ENCODE assay signal across 9 cellular contexts in genomic region chr9:124286292-124286931, GRCh38. TPM values are rescaled to one million over a fixed set of nuclear protein-coding genes. Genes with fewer than 3 reads are reported as not detected.
DNase-seq lines count a peak whose midpoint lies in the region; ATAC-seq, FAIRE-seq and TF ChIP-seq lines count a peak whose summit lies in the region.
"Had no signal": no experiment of that assay in that cellular context is flagged by ENCODE, and none has a peak within 500 bp of the region (broad histone marks: within the 10 kb centered on the region; RNA-seq: fewer than 3 reads in every experiment).

No MANE protein-coding gene starts in this region.

- TF ChIP-seq EP300 in esophagus muscularis mucosa (IDR thresholded peaks at IDR 0.05): no peak

- FAIRE-seq in small intestine (lab: Jason Lieb, UNC): no peak

- H3K36me3 ChIP-seq in esophagus muscularis mucosa (peaks cover 0 to 6% (median 0%) of the 10 kb centered on the region in 4 donors), small intestine (ENCODE audit: control insufficient read depth in 2 of 2, insufficient read depth in 2 of 2, low read length in 2 of 2) (no peaks in the 10 kb centered on the region)

- H3K9me3 ChIP-seq in esophagus muscularis mucosa: no peaks in the 10 kb centered on the region
- H3K9me3 ChIP-seq in small intestine (ENCODE audit: control insufficient read depth, low read depth): no peaks in the 10 kb centered on the region

- WGBS in esophagus muscularis mucosa: 65% methylated on average over 14 of the region's 14 CpGs
- WGBS in small intestine, 3 donors: 9 to 33% (median 13%) methylated on average over 14 of the region's 14 CpGs

- DNase-seq in activated gamma-delta T cell treated with Interleukin-2 at 50 U/mL for 16 hours (peak; percentile 48), activated gamma-delta T cell (lab: John Stamatoyannopoulos, UW) (no peak), esophagus muscularis mucosa (ENCODE audit: extremely low spot score) (no peak), small intestine (peak; percentile 97), NCI-H1436 (lab: John Stamatoyannopoulos, UW) (no peak)
- peak; percentile 34 to 46 for DNase-seq in activated CD4-positive, alpha-beta T cell treated with anti-CD3 and anti-CD28 coated beads for 4 hours
- DNase-seq in NK-92 treated with Interleukin-12 subunit alpha and Interleukin-12 subunit beta, amount 100 ng/mL, for 24 hours (lab: John Stamatoyannopoulos, UW): no peak
- DNase-seq: DND-41 had no signal

- ATAC-seq in HG03060 (IDR thresholded peaks at IDR 0.05; ENCODE audit: low read depth, unreplicated experiment): peak; percentile 37

- TF ChIP-seq CTCF in esophagus muscularis mucosa (IDR thresholded peaks at IDR 0.05): no peak

- H3K27ac ChIP-seq in esophagus muscularis mucosa (replicated peaks in 1 of 4) (peak overlapping the region; percentile 80 to 87 (median 83)), small intestine (ENCODE audit: low read depth in 1 of 2, low read length in 1 of 2) (peak overlapping the region; percentile 73 to 88)

- H3K27me3 ChIP-seq in esophagus muscularis mucosa (no peaks in the 10 kb centered on the region), small intestine (ENCODE audit: control insufficient read depth in 2 of 2, insufficient read depth in 2 of 2, low read length in 2 of 2) (no peaks in the 10 kb centered on the region)

- intact Hi-C loops in esophagus muscularis mucosa (cut with DNase I): no loop called here

- TF ChIP-seq POLR2A in esophagus muscularis mucosa (IDR thresholded peaks at IDR 0.05; ENCODE audit: low read depth): no peak

- H3K4me3 ChIP-seq in esophagus muscularis mucosa (no peak overlapping the region), small intestine (ENCODE audit: low read depth in 1 of 2, low read length in 2 of 2) (no peak overlapping the region)

- H3K4me1 ChIP-seq in esophagus muscularis mucosa (peaks cover 54 to 98% (median 96%) of the 10 kb centered on the region in 4 donors), small intestine (ENCODE audit: control insufficient read depth in 2 of 2, insufficient read depth in 1 of 2, low read depth in 1 of 2, low read length in 1 of 2) (peaks cover 13 to 23% of the 10 kb centered on the region in 2 donors)

RNA-seq across cellular contexts. Expression of gene NEK6, which starts 28.7 kb away (rescaled TPM):
- total RNA-seq in esophagus muscularis mucosa: 10 to 100 TPM; 14.1 to 21.9 (median 15.1) TPM
- 10 to 100 TPM in 2 of 3 donors, 1 to 10 TPM in 1; 9.7 to 28.9 (median 18.3) TPM for polyA plus RNA-seq in small intestine

Comparison
In these comparisons a context has a peak if more than half of its experiments do, and no peak if none do; other contexts are left out.
1. DNase-seq: peak in activated gamma-delta T cell treated with Interleukin-2 at 50 U/mL for 16 hours (single experiment), activated CD4-positive, alpha-beta T cell treated with anti-CD3 and anti-CD28 coated beads for 4 hours (2 of 2) and small intestine (single experiment); none in activated gamma-delta T cell (single experiment), esophagus muscularis mucosa (single experiment), NCI-H1436 (single experiment) and NK-92 treated with Interleukin-12 subunit alpha and Interleukin-12 subunit beta, amount 100 ng/mL, for 24 hours (single experiment).